ENCODE assay signal across 1 cellular context in genomic region chr2:231934441-231935206, GRCh38.
TF ChIP-seq lines count a peak whose summit lies in the region.

No MANE protein-coding gene starts in this region.

TF ChIP-seq in HepG2, 621 proteins besides CTCF, POLR2A, EP300 and RAD21 (continued from another document):
- peak; percentile 19; the same call in 1 of the 2 replicates for TF ChIP-seq FOXC1 (CRISPR knock-in tag; IDR thresholded peaks at IDR 0.05; ENCODE audit: borderline replicate concordance)
- no peak for TF ChIP-seq PBX3 (CRISPR knock-in tag; IDR thresholded peaks at IDR 0.05; ENCODE audit: borderline replicate concordance)
- TF ChIP-seq GATAD2A (CRISPR knock-in tag; IDR thresholded peaks at IDR 0.05), result 0 out of 2 replicates have a peak, but pooled peaks have one; percentile 15
- TF ChIP-seq ZNF891 (CRISPR knock-in tag; IDR thresholded peaks at IDR 0.05), result 0 out of 2 replicates have a peak, but pooled peaks have one; percentile 17
- TF ChIP-seq SALL2 (CRISPR knock-in tag; IDR thresholded peaks at IDR 0.05), result no peak
- TF ChIP-seq TEF (CRISPR knock-in tag; IDR thresholded peaks at IDR 0.05), result no peak
- peak; percentile 58 for TF ChIP-seq ZNF687 (CRISPR knock-in tag; IDR thresholded peaks at IDR 0.05)
- TF ChIP-seq ZNF644 (CRISPR knock-in tag; IDR thresholded peaks at IDR 0.05; ENCODE audit: low read depth), result no peak
- no peak for TF ChIP-seq MXD1 (CRISPR knock-in tag; IDR thresholded peaks at IDR 0.05)
- no peak for TF ChIP-seq ZNF496 (CRISPR knock-in tag; IDR thresholded peaks at IDR 0.05; ENCODE audit: insufficient replicate concordance)
- no peak for TF ChIP-seq RFXANK (CRISPR knock-in tag; IDR thresholded peaks at IDR 0.05)
- no peak for TF ChIP-seq LBX2 (CRISPR knock-in tag; IDR thresholded peaks at IDR 0.05; ENCODE audit: borderline replicate concordance)
- 0 out of 2 replicates have a peak, but pooled peaks have one; percentile 29 for TF ChIP-seq TARDBP (CRISPR knock-in tag; IDR thresholded peaks at IDR 0.05)
- peak; percentile 22; the same call in 1 of the 2 replicates for TF ChIP-seq ZNF350 (CRISPR knock-in tag; IDR thresholded peaks at IDR 0.05; ENCODE audit: borderline replicate concordance, low read depth)
- TF ChIP-seq SMC3 (IDR thresholded peaks at IDR 0.05; ENCODE audit: low read length), result no peak
- 0 out of 2 replicates have a peak, but pooled peaks have one; percentile 47 for TF ChIP-seq ZNF329 (CRISPR knock-in tag; IDR thresholded peaks at IDR 0.05; ENCODE audit: low read depth)
- TF ChIP-seq ZNF720 (CRISPR knock-in tag; IDR thresholded peaks at IDR 0.05), result no peak
- 0 out of 2 replicates have a peak, but pooled peaks have one; percentile 23 for TF ChIP-seq SP4 (CRISPR knock-in tag; IDR thresholded peaks at IDR 0.05)
- TF ChIP-seq ZNF766 (CRISPR knock-in tag; IDR thresholded peaks at IDR 0.05; ENCODE audit: borderline replicate concordance), result no peak
- TF ChIP-seq ZNF768 (CRISPR knock-in tag; IDR thresholded peaks at IDR 0.05), result 0 out of 2 replicates have a peak, but pooled peaks have one; percentile 15
- TF ChIP-seq SATB2 (CRISPR knock-in tag; IDR thresholded peaks at IDR 0.05), result no peak
- TF ChIP-seq KDM4B (CRISPR knock-in tag; IDR thresholded peaks at IDR 0.05), result 0 out of 2 replicates have a peak, but pooled peaks have one; percentile 51
- TF ChIP-seq ZMYM4 (CRISPR knock-in tag; IDR thresholded peaks at IDR 0.05), result peak; percentile 11; the same call in 1 of the 2 replicates
- TF ChIP-seq DZIP1 (CRISPR knock-in tag; IDR thresholded peaks at IDR 0.05), result 0 out of 2 replicates have a peak, but pooled peaks have one; percentile 42
- 0 out of 2 replicates have a peak, but pooled peaks have one; percentile 34 for TF ChIP-seq ZFX (CRISPR knock-in tag; IDR thresholded peaks at IDR 0.05; ENCODE audit: low read depth)
- no peak for TF ChIP-seq E2F2 (CRISPR knock-in tag; IDR thresholded peaks at IDR 0.05; ENCODE audit: borderline replicate concordance)
- no peak for TF ChIP-seq KLF13 (CRISPR knock-in tag; IDR thresholded peaks at IDR 0.05)
- TF ChIP-seq LCORL (IDR thresholded peaks at IDR 0.05), result no peak
- peak; percentile 40; the same call in 1 of the 2 replicates for TF ChIP-seq LCORL (CRISPR knock-in tag; IDR thresholded peaks at IDR 0.05)
- TF ChIP-seq ZNF101 (CRISPR knock-in tag; IDR thresholded peaks at IDR 0.05; ENCODE audit: borderline replicate concordance, low read depth), result no peak
- TF ChIP-seq ZBTB4 (CRISPR knock-in tag; IDR thresholded peaks at IDR 0.05; ENCODE audit: borderline replicate concordance), result no peak
- 0 out of 2 replicates have a peak, but pooled peaks have one; percentile 20 for TF ChIP-seq YEATS4 (CRISPR knock-in tag; IDR thresholded peaks at IDR 0.05; ENCODE audit: borderline replicate concordance)
